Comparison of ENCODE assay signal across 19 cellular contexts in the genomic region with DNA sequence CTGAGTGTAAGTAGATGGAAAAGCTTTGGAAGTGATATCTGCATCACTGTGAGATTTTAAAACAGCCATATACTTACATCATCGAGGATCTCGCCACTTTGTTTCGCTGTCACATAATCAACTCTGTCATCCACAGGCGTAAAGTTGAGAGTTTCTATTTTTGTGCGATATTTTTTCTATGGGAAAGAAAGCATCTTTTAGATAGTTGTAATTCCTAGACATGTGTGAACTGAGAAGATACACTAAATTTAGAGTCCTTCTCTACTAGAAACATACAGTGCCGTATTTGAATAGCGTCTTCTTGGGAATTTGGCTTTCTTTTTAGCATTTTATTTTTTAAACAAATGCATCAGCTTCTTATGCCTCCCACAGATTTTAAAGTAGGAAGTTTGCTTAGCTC.
"Had no signal": no experiment of that assay in that cellular context is flagged by ENCODE, and none has a peak within 500 bp of the region (broad histone marks: within the 10 kb centered on the region; RNA-seq: fewer than 3 reads in every experiment).

No MANE protein-coding gene starts in this region.

- H3K9me2 ChIP-seq: SK-N-SH had no signal

- H3K27me3 ChIP-seq: MG63 had no signal

- H3K4me3 ChIP-seq: MG63 had no signal

- H3K27ac ChIP-seq: RWPE1 had no signal

- DNase-seq: IMR-90, Karpas-422, KG1, MG63, NCI-H1092, NCI-H1105 treated with DMSO at 0.1 percent for 48 hours, NCI-H1417 treated with DMSO at 0.1 percent for 48 hours, NCI-H146, NCI-H1694 treated with DMSO at 0.1 percent for 48 hours, NCI-H1930, NCI-H2081, NCI-H2107, NCI-H2227 treated with DMSO at 0.1 percent for 48 hours, NCI-H524, NCI-H526 treated with DMSO at 0.1 percent for 48 hours, NCI-H748 treated with DMSO at 0.1 percent for 48 hours, SHP77, SK-N-SH had no signal

- H3K36me3 ChIP-seq: MG63 had no signal

- H3K9me3 ChIP-seq: MG63, SK-N-SH had no signal

- H3K4me2 ChIP-seq: SK-N-SH had no signal

- H3K9ac ChIP-seq: SK-N-SH had no signal
